1 cellular context compared by ENCODE assay signal in genomic region chr7:139568346-139568675, GRCh38.
TF ChIP-seq lines count a peak whose summit lies in the region.

No MANE protein-coding gene starts in this region.

TF ChIP-seq in H1, 55 proteins besides CTCF, POLR2A, EP300 and RAD21:
- TF ChIP-seq TCF12 (IDR thresholded peaks at IDR 0.05; ENCODE audit: low read depth, low read length): no peak
- no peak for TF ChIP-seq RFX5 (IDR thresholded peaks at IDR 0.05; ENCODE audit: borderline replicate concordance, low read depth, low read length)
- no peak for TF ChIP-seq E2F6 (IDR thresholded peaks at IDR 0.05)
- no peak for TF ChIP-seq HDAC2 (IDR thresholded peaks at IDR 0.05; ENCODE audit: borderline replicate concordance in 1 of 2, low read depth in 2 of 2, low read length in 2 of 2)
- no peak for TF ChIP-seq ASH2L (IDR thresholded peaks at IDR 0.05; ENCODE audit: low read length)
- no peak for TF ChIP-seq SIX5 (IDR thresholded peaks at IDR 0.05; ENCODE audit: low read depth, low read length)
- TF ChIP-seq RNF2 (IDR thresholded peaks at IDR 0.05; ENCODE audit: borderline replicate concordance, low read depth, low read length, missing control alignments, poor library complexity, severe bottlenecking): no peak
- TF ChIP-seq CBX8 (IDR thresholded peaks at IDR 0.05; ENCODE audit: borderline replicate concordance, low read depth, low read length): no peak
- no peak for TF ChIP-seq TAF7 (optimal IDR thresholded peaks at IDR 0.05; ENCODE audit: borderline replicate concordance, low read depth, low read length)
- no peak for TF ChIP-seq CREB1 (IDR thresholded peaks at IDR 0.05)
- TF ChIP-seq EGR1 (IDR thresholded peaks at IDR 0.05; ENCODE audit: borderline replicate concordance, low read depth, low read length): no peak
- no peak for TF ChIP-seq HDAC6 (IDR thresholded peaks at IDR 0.05; ENCODE audit: low read depth, low read length)
- no peak for TF ChIP-seq TBP (IDR thresholded peaks at IDR 0.05; ENCODE audit: low read depth, low read length)
- no peak for TF ChIP-seq FOSL1 (IDR thresholded peaks at IDR 0.05; ENCODE audit: insufficient read depth, low read depth, low read length)
- no peak for TF ChIP-seq POLR2AphosphoS5 (IDR thresholded peaks at IDR 0.05; ENCODE audit: low read depth, low read length)
- no peak for TF ChIP-seq GABPA (IDR thresholded peaks at IDR 0.05; ENCODE audit: borderline replicate concordance, insufficient read depth, low read length)
- no peak for TF ChIP-seq SIRT6 (IDR thresholded peaks at IDR 0.05; ENCODE audit: low read length)
